17 cellular contexts compared by ENCODE assay signal in genomic region chr9:128107971-128108783, GRCh38. TPM values are rescaled to one million over a fixed set of nuclear protein-coding genes. Genes with fewer than 3 reads are reported as not detected.
DNase-seq lines count a peak whose midpoint lies in the region; ATAC-seq and TF ChIP-seq lines count a peak whose summit lies in the region.
"Had no signal": no experiment of that assay in that cellular context is flagged by ENCODE, and none has a peak within 500 bp of the region (broad histone marks: within the 10 kb centered on the region; RNA-seq: fewer than 3 reads in every experiment).

No MANE protein-coding gene starts in this region.

- peaks cover 44% of the 10 kb centered on the region for H3K36me3 Mint-ChIP-seq in stimulated activated naive CD8-positive, alpha-beta T cell treated with anti-CD3 and anti-CD28 coated beads, Interleukin-15, Interleukin-2, amounts not matched to agents 100 ng/mL and 50 ng/mL, for 24 hours (ENCODE audit: low read depth)
- H3K36me3 Mint-ChIP-seq in brain = peaks cover 37% of the 10 kb centered on the region
- peaks cover 0 to 70% (median 7%) of the 10 kb centered on the region in 3 donors for H3K36me3 Mint-ChIP-seq in naive thymus-derived CD8-positive, alpha-beta T cell
- peaks cover 25% of the 10 kb centered on the region for H3K36me3 Mint-ChIP-seq in activated T-helper 1 cell treated with anti-CD3 and anti-CD28 coated beads, Interleukin-12 subunit alpha, Interleukin-12 subunit beta, Interleukin-2, Interleukin-4 antibody, amounts not matched to agents 30 ng/mL and 10 ng/mL and 1 ng/mL, durations not matched to agents 14 hours and 24 hours and 36 hours (ENCODE audit: low read depth)

- no peak for DNase-seq in stimulated activated naive CD8-positive, alpha-beta T cell treated with anti-CD3 and anti-CD28 coated beads, Interleukin-15, Interleukin-2, amounts not matched to agents 100 U/mL and 50 U/mL, for 24 hours
- DNase-seq in naive thymus-derived CD8-positive, alpha-beta T cell = no peak
- DNase-seq in KBM-7 (no peak), HCEC 1CT (no peak)
- DNase-seq in activated T-helper 1 cell treated with anti-CD3 and anti-CD28 coated beads, Interleukin-12 subunit alpha, Interleukin-12 subunit beta, Interleukin-2, Interleukin-4 antibody, amounts not matched to agents 30 ng/mL and 10 ng/mL and 1 ng/mL, durations not matched to agents 14 hours and 24 hours and 36 hours (ENCODE audit: low spot score) = no peak
- DNase-seq: activated CD4-positive, alpha-beta T cell treated with anti-CD3 and anti-CD28 coated beads for 48 hours; AML-193; amygdala; DMS 273 treated with DMSO at 0.1 percent for 48 hours; NCI-H1436; T-helper 9 cell had no signal

- no peak overlapping the region for H3K4me3 Mint-ChIP-seq in stimulated activated naive CD8-positive, alpha-beta T cell treated with anti-CD3 and anti-CD28 coated beads, Interleukin-15, Interleukin-2, amounts not matched to agents 100 ng/mL and 50 ng/mL, for 24 hours
- no peak overlapping the region for H3K4me3 Mint-ChIP-seq in brain
- no peak overlapping the region for H3K4me3 Mint-ChIP-seq in naive thymus-derived CD8-positive, alpha-beta T cell
- H3K4me3 Mint-ChIP-seq in activated T-helper 1 cell treated with anti-CD3 and anti-CD28 coated beads, Interleukin-12 subunit alpha, Interleukin-12 subunit beta, Interleukin-2, Interleukin-4 antibody, amounts not matched to agents 30 ng/mL and 10 ng/mL and 1 ng/mL, durations not matched to agents 14 hours and 24 hours and 36 hours = no peak overlapping the region
- H3K4me3 Mint-ChIP-seq: dendritic cell treated with granulocyte-macrophage colony-stimulating factor and Interleukin-4, amounts not matched to agents 40 ng/mL and 50 ng/mL, for 4 days; mesothelial cell of epicardium had no signal

- in situ Hi-C loops in KBM-7 (cut with MboI; ENCODE audit: low pct_unique_long_range_greater_than_20kb, low sequenced_read_pairs) = no loop called here

- TF ChIP-seq CTCF in brain (conservative IDR thresholded peaks at IDR 0.05) = no peak

- no peaks in the 10 kb centered on the region for H3K27me3 Mint-ChIP-seq in stimulated activated naive CD8-positive, alpha-beta T cell treated with anti-CD3 and anti-CD28 coated beads, Interleukin-15, Interleukin-2, amounts not matched to agents 100 ng/mL and 50 ng/mL, for 24 hours
- H3K27me3 Mint-ChIP-seq in brain = peaks cover 5% of the 10 kb centered on the region
- no peaks in the 10 kb centered on the region for H3K27me3 Mint-ChIP-seq in naive thymus-derived CD8-positive, alpha-beta T cell
- no peaks in the 10 kb centered on the region for H3K27me3 Mint-ChIP-seq in activated T-helper 1 cell treated with anti-CD3 and anti-CD28 coated beads, Interleukin-12 subunit alpha, Interleukin-12 subunit beta, Interleukin-2, Interleukin-4 antibody, amounts not matched to agents 30 ng/mL and 10 ng/mL and 1 ng/mL, durations not matched to agents 14 hours and 24 hours and 36 hours (ENCODE audit: insufficient read depth)
- H3K27me3 Mint-ChIP-seq: dendritic cell treated with granulocyte-macrophage colony-stimulating factor and Interleukin-4, amounts not matched to agents 40 ng/mL and 50 ng/mL, for 4 days had no signal

- peak overlapping the region; percentile 28 for H3K27ac Mint-ChIP-seq in stimulated activated naive CD8-positive, alpha-beta T cell treated with anti-CD3 and anti-CD28 coated beads, Interleukin-15, Interleukin-2, amounts not matched to agents 100 ng/mL and 50 ng/mL, for 24 hours
- peak overlapping the region; percentile 14 to 83 (median 72) for H3K27ac Mint-ChIP-seq in brain
- H3K27ac Mint-ChIP-seq in naive thymus-derived CD8-positive, alpha-beta T cell = peak overlapping the region in 7 of 10 donors; percentile 27 to 82 (median 65)
- H3K27ac Mint-ChIP-seq in activated T-helper 1 cell treated with anti-CD3 and anti-CD28 coated beads, Interleukin-12 subunit alpha, Interleukin-12 subunit beta, Interleukin-2, Interleukin-4 antibody, amounts not matched to agents 30 ng/mL and 10 ng/mL and 1 ng/mL, durations not matched to agents 14 hours and 24 hours and 36 hours = no peak overlapping the region
- H3K27ac Mint-ChIP-seq: dendritic cell treated with granulocyte-macrophage colony-stimulating factor and Interleukin-4, amounts not matched to agents 40 ng/mL and 50 ng/mL, for 4 days had no signal

- intact Hi-C loops in activated T-helper 1 cell treated with anti-CD3 and anti-CD28 coated beads, Interleukin-12 subunit alpha, Interleukin-12 subunit beta, Interleukin-2, Interleukin-4 antibody, amounts not matched to agents 30 ng/mL and 10 ng/mL and 1 ng/mL, durations not matched to agents 14 hours and 24 hours and 36 hours (cut with micrococcal nuclease) = no loop called here

- POLR2A ChIA-PET in naive thymus-derived CD8-positive, alpha-beta T cell (lab: Charles Lee) = interaction anchor here (0.8 to 3.5 kb wide), 4 partner anchors 10 to 41 kb away, joined by 3 to 13 read pairs (median 4); partner anchors contain the start of genes NAIF1 and SLC25A25

- H3K9me3 Mint-ChIP-seq in stimulated activated naive CD8-positive, alpha-beta T cell treated with anti-CD3 and anti-CD28 coated beads, Interleukin-15, Interleukin-2, amounts not matched to agents 100 ng/mL and 50 ng/mL, for 24 hours = no peaks in the 10 kb centered on the region
- no peaks in the 10 kb centered on the region for H3K9me3 Mint-ChIP-seq in brain
- H3K9me3 Mint-ChIP-seq in naive thymus-derived CD8-positive, alpha-beta T cell = no peaks in the 10 kb centered on the region
- H3K9me3 Mint-ChIP-seq in activated T-helper 1 cell treated with anti-CD3 and anti-CD28 coated beads, Interleukin-12 subunit alpha, Interleukin-12 subunit beta, Interleukin-2, Interleukin-4 antibody, amounts not matched to agents 30 ng/mL and 10 ng/mL and 1 ng/mL, durations not matched to agents 14 hours and 24 hours and 36 hours = no peaks in the 10 kb centered on the region
- H3K9me3 Mint-ChIP-seq: dendritic cell treated with granulocyte-macrophage colony-stimulating factor and Interleukin-4, amounts not matched to agents 40 ng/mL and 50 ng/mL, for 4 days; mesothelial cell of epicardium had no signal

- no peak for ATAC-seq in stimulated activated naive CD8-positive, alpha-beta T cell treated with anti-CD3 and anti-CD28 coated beads, Interleukin-15, Interleukin-2, amounts not matched to agents 100 U/mL and 50 U/mL, for 24 hours
- no peak for ATAC-seq in naive thymus-derived CD8-positive, alpha-beta T cell
- no peak for ATAC-seq in HG03135 (IDR thresholded peaks at IDR 0.05; ENCODE audit: unreplicated experiment)

- H3K4me1 Mint-ChIP-seq in stimulated activated naive CD8-positive, alpha-beta T cell treated with anti-CD3 and anti-CD28 coated beads, Interleukin-15, Interleukin-2, amounts not matched to agents 100 ng/mL and 50 ng/mL, for 24 hours (ENCODE audit: low read depth) = peaks cover 9% of the 10 kb centered on the region
- peaks cover 21% of the 10 kb centered on the region for H3K4me1 Mint-ChIP-seq in brain
- H3K4me1 Mint-ChIP-seq in naive thymus-derived CD8-positive, alpha-beta T cell = peaks cover 16 to 35% (median 25%) of the 10 kb centered on the region in 4 donors
- peaks cover 5% of the 10 kb centered on the region for H3K4me1 Mint-ChIP-seq in activated T-helper 1 cell treated with anti-CD3 and anti-CD28 coated beads, Interleukin-12 subunit alpha, Interleukin-12 subunit beta, Interleukin-2, Interleukin-4 antibody, amounts not matched to agents 30 ng/mL and 10 ng/mL and 1 ng/mL, durations not matched to agents 14 hours and 24 hours and 36 hours (ENCODE audit: low read depth)
- H3K4me1 Mint-ChIP-seq: mesothelial cell of epicardium had no signal

RNA-seq across cellular contexts. Expression of gene PTGES2, which starts 19.4 kb away (rescaled TPM):
- 115 TPM for polyA plus RNA-seq in brain (ENCODE audit: insufficient read depth, low read depth, low replicate concordance)
- 10 to 100 TPM; 69.2 to 75.6 TPM for total RNA-seq in naive thymus-derived CD8-positive, alpha-beta T cell
- 10 to 100 TPM; 28.9 to 49.8 (median 33.3) TPM for polyA plus RNA-seq in naive thymus-derived CD8-positive, alpha-beta T cell
- total RNA-seq in activated T-helper 1 cell treated with anti-CD3 and anti-CD28 coated beads, Interleukin-12 subunit alpha, Interleukin-12 subunit beta, Interleukin-2, Interleukin-4 antibody, amounts not matched to agents 30 ng/mL and 10 ng/mL and 1 ng/mL, durations not matched to agents 14 hours and 24 hours and 36 hours = 87.7 and 89.2 TPM in 2 replicates

RNA-seq across cellular contexts. Expression of gene SLC25A25, which starts 40.1 kb away (rescaled TPM):
- 64.7 TPM for polyA plus RNA-seq in brain (ENCODE audit: insufficient read depth, low read depth, low replicate concordance)
- total RNA-seq in naive thymus-derived CD8-positive, alpha-beta T cell = 10 to 100 TPM; 18.6 to 18.9 TPM
- 10 to 100 TPM; 12.1 to 17.8 (median 13.8) TPM for polyA plus RNA-seq in naive thymus-derived CD8-positive, alpha-beta T cell
- 13.4 and 13.5 TPM in 2 replicates for total RNA-seq in activated T-helper 1 cell treated with anti-CD3 and anti-CD28 coated beads, Interleukin-12 subunit alpha, Interleukin-12 subunit beta, Interleukin-2, Interleukin-4 antibody, amounts not matched to agents 30 ng/mL and 10 ng/mL and 1 ng/mL, durations not matched to agents 14 hours and 24 hours and 36 hours

RNA-seq across cellular contexts. Expression of gene NAIF1, which starts 41.1 kb away (rescaled TPM):
- polyA plus RNA-seq in brain (ENCODE audit: insufficient read depth, low read depth, low replicate concordance) = 12.2 TPM
- total RNA-seq in naive thymus-derived CD8-positive, alpha-beta T cell = 10 to 100 TPM; 14.3 to 18.3 TPM
- polyA plus RNA-seq in naive thymus-derived CD8-positive, alpha-beta T cell = 10 to 100 TPM; 10.1 to 13.3 (median 11.3) TPM
- 11.5 and 12.2 TPM in 2 replicates for total RNA-seq in activated T-helper 1 cell treated with anti-CD3 and anti-CD28 coated beads, Interleukin-12 subunit alpha, Interleukin-12 subunit beta, Interleukin-2, Interleukin-4 antibody, amounts not matched to agents 30 ng/mL and 10 ng/mL and 1 ng/mL, durations not matched to agents 14 hours and 24 hours and 36 hours

RNA-seq across cellular contexts. Expression of gene LCN2, which starts 41.1 kb away (rescaled TPM):
- not detected for polyA plus RNA-seq in brain (ENCODE audit: insufficient read depth, low read depth, low replicate concordance)
- total RNA-seq in naive thymus-derived CD8-positive, alpha-beta T cell = not detected
- not detected for polyA plus RNA-seq in naive thymus-derived CD8-positive, alpha-beta T cell
- not detected in 2 replicates for total RNA-seq in activated T-helper 1 cell treated with anti-CD3 and anti-CD28 coated beads, Interleukin-12 subunit alpha, Interleukin-12 subunit beta, Interleukin-2, Interleukin-4 antibody, amounts not matched to agents 30 ng/mL and 10 ng/mL and 1 ng/mL, durations not matched to agents 14 hours and 24 hours and 36 hours
- total RNA-seq: LHCN-M2, mesothelial cell of epicardium had no signal

RNA-seq across cellular contexts. Expression of gene BBLN, which starts 51.9 kb away (rescaled TPM):
- polyA plus RNA-seq in brain (ENCODE audit: insufficient read depth, low read depth, low replicate concordance) = 404 TPM
- total RNA-seq in naive thymus-derived CD8-positive, alpha-beta T cell = 10 to 100 TPM; 47.7 to 48.2 TPM
- 100 to 1,000 TPM; 116 to 122 (median 121) TPM for polyA plus RNA-seq in naive thymus-derived CD8-positive, alpha-beta T cell
- total RNA-seq in activated T-helper 1 cell treated with anti-CD3 and anti-CD28 coated beads, Interleukin-12 subunit alpha, Interleukin-12 subunit beta, Interleukin-2, Interleukin-4 antibody, amounts not matched to agents 30 ng/mL and 10 ng/mL and 1 ng/mL, durations not matched to agents 14 hours and 24 hours and 36 hours = 97.3 and 106 TPM in 2 replicates
